Comparison of ENCODE assay signal across 22 cellular contexts in the genomic region with DNA sequence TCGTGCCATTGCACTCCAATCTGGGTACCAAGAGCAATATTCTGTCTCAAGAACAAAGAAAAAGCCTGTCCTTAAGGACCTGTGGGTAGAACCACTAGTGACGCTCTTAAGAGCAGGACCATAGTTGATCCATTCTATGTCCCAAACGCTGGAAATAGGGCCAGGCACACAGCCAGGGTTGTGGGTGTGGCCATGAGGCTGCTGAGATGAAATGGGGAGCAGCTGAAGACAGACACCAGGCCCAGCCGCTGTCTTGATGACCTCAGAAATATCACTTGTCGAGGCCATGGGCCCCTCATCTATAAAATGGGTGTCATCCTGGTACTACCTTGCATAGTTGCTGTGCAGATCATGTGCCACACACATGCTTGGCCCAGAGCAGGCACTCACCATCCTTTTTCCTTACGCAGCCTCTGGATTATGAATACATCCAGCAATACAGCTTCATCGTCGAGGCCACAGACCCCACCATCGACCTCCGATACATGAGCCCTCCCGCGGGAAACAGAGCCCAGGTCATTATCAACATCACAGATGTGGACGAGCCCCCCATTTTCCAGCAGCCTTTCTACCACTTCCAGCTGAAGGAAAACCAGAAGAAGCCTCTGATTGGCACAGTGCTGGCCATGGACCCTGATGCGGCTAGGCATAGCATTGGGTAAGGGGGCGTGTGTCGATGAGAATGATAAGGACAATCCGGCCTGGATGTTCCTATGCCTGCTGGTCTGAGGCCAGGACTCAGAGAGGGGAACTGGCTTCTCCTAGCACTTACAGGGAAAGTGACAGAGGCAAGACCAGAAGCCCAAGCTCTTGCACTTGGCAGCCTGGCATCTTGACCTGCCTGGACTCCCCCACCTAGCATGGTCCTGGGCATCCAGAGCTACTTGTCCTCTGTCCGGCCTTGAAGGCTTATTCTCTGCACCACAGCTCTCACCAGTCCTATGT. TPM values are rescaled to one million over a fixed set of nuclear protein-coding genes. Genes with fewer than 3 reads are reported as not detected.
"Had no signal": no experiment of that assay in that cellular context is flagged by ENCODE, and none has a peak within 500 bp of the region (broad histone marks: within the 10 kb centered on the region; RNA-seq: fewer than 3 reads in every experiment).

No MANE protein-coding gene starts in this region.

- H3K27me3 ChIP-seq: dorsolateral prefrontal cortex, gastrocnemius medialis, pancreas, testis, transverse colon, uterus had no signal

- H3K4me3 ChIP-seq: coronary artery, dorsolateral prefrontal cortex, gastrocnemius medialis, pancreas, prostate gland, testis, transverse colon, uterus had no signal

- FAIRE-seq: islet of Langerhans, pancreas had no signal

- H3K27ac ChIP-seq: coronary artery, dorsolateral prefrontal cortex, gastrocnemius medialis, pancreas, prostate gland, testis, transverse colon, uterus had no signal

- H3K4me1 ChIP-seq: gastrocnemius medialis, pancreas, prostate gland, testis, transverse colon, uterus had no signal

- H3K36me3 ChIP-seq: pancreas, prostate gland, transverse colon, uterus had no signal

- ATAC-seq: activated naive CD4-positive, alpha-beta T cell treated with anti-CD3 and anti-CD28 coated beads, Interleukin-2, amount 50 U/mL, for 72 hours; effector memory CD8-positive, alpha-beta T cell; gastrocnemius medialis; naive thymus-derived CD4-positive, alpha-beta T cell; pancreas; stimulated activated naive CD8-positive, alpha-beta T cell treated with anti-CD3 and anti-CD28 coated beads, Interleukin-15, Interleukin-2, amounts not matched to agents 100 U/mL and 50 U/mL, for 24 hours had no signal

- H3K9me3 ChIP-seq: gastrocnemius medialis, pancreas, prostate gland, testis, transverse colon, uterus had no signal

- DNase-seq: activated CD4-positive, alpha-beta memory T cell treated with anti-CD3 and anti-CD28 coated beads, Interleukin-2, amount 10 ng/mL, durations not matched to agents 7 days and 5 days; activated CD4-positive, alpha-beta T cell treated with anti-CD3 and anti-CD28 coated beads, Interleukin-2, amount 10 ng/mL, durations not matched to agents 24 days and 14 days; activated CD4-positive, CD25-positive, alpha-beta regulatory T cell treated with anti-CD3 and anti-CD28 coated beads, Interleukin-2, amount 50 U/mL, for 72 hours; activated naive CD4-positive, alpha-beta T cell; activated T-cell treated with anti-CD3 and anti-CD28 coated beads, Interleukin-2, amount 50 U/mL, for 48 hours; dorsolateral prefrontal cortex; effector memory CD8-positive, alpha-beta T cell; gastrocnemius medialis; glutamatergic neuron; naive thymus-derived CD4-positive, alpha-beta T cell; pancreas; stimulated activated CD4-positive, alpha-beta T cell treated with anti-CD3 and anti-CD28 coated beads, Interleukin-2, amount 100 ng/mL, for 48 hours; stimulated activated naive CD8-positive, alpha-beta T cell treated with anti-CD3 and anti-CD28 coated beads, Interleukin-15, Interleukin-2, amounts not matched to agents 100 U/mL and 50 U/mL, for 24 hours; T-helper 9 cell; testis; transverse colon; uterus had no signal

RNA-seq across cellular contexts. Expression of a gene that starts 25.5 kb away (rescaled TPM):
- total RNA-seq: activated CD4-positive, alpha-beta memory T cell treated with anti-CD3 and anti-CD28 coated beads, Interleukin-2, amount 10 ng/mL, durations not matched to agents 7 days and 5 days; activated CD4-positive, alpha-beta T cell treated with anti-CD3 and anti-CD28 coated beads, Interleukin-2, amount 10 ng/mL, durations not matched to agents 24 days and 14 days; activated naive CD4-positive, alpha-beta T cell treated with anti-CD3 and anti-CD28 coated beads, Interleukin-2, amount 50 U/mL, for 72 hours; naive thymus-derived CD4-positive, alpha-beta T cell had no signal

RNA-seq across cellular contexts. Expression of a gene that starts 35.1 kb away (rescaled TPM):
- total RNA-seq: activated CD4-positive, alpha-beta memory T cell treated with anti-CD3 and anti-CD28 coated beads, Interleukin-2, amount 10 ng/mL, durations not matched to agents 7 days and 5 days; activated CD4-positive, alpha-beta T cell treated with anti-CD3 and anti-CD28 coated beads, Interleukin-2, amount 10 ng/mL, durations not matched to agents 24 days and 14 days; activated naive CD4-positive, alpha-beta T cell treated with anti-CD3 and anti-CD28 coated beads, Interleukin-2, amount 50 U/mL, for 72 hours; gastrocnemius medialis; naive thymus-derived CD4-positive, alpha-beta T cell; skeletal muscle tissue had no signal
